Comparison of ENCODE assay signal across 20 cellular contexts in the genomic region with DNA sequence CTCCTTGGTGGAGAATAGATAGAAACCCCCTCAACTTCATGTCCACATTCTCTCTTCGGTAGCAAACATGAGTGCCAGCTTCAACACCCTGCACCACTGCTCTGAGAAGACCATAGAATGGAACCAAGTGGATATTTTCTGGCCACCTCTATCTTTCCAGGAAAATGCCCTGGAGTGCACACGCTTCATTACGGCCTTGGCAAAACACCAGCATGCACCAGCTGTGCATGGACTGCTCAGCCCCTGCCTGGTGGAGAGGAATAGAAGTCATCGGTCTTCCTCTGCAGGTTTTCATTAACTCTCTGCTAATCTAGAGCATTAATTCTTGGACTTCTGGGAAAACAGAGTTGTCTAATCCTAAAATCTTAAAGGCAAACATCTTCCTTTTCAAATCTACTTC.
DNase-seq lines count a peak whose midpoint lies in the region; ATAC-seq and TF ChIP-seq lines count a peak whose summit lies in the region.
"Had no signal": no experiment of that assay in that cellular context is flagged by ENCODE, and none has a peak within 500 bp of the region (broad histone marks: within the 10 kb centered on the region; RNA-seq: fewer than 3 reads in every experiment).

No MANE protein-coding gene starts in this region.

- no peak overlapping the region for H3K4me3 ChIP-seq in mammary epithelial cell (replicated peaks in 1 of 3; ENCODE audit: insufficient read depth in 1 of 3, low read depth in 2 of 3, low read length in 3 of 3)
- H3K4me3 ChIP-seq: GM23338, tibial artery had no signal

- no peaks in the 10 kb centered on the region for H3K36me3 ChIP-seq in mammary epithelial cell (ENCODE audit: insufficient read depth, low read length)
- H3K36me3 ChIP-seq: tibial artery had no signal

- no peaks in the 10 kb centered on the region for H3K4me1 ChIP-seq in mammary epithelial cell (ENCODE audit: insufficient read depth, low read length)
- H3K4me1 ChIP-seq: tibial artery had no signal

- H3K27me3 ChIP-seq in mammary epithelial cell (ENCODE audit: insufficient read depth, low read length), result no peaks in the 10 kb centered on the region
- H3K27me3 ChIP-seq: tibial artery had no signal

- no peak for TF ChIP-seq CTCF in mammary epithelial cell (conservative IDR thresholded peaks at IDR 0.05 in 1 of 2, IDR thresholded peaks at IDR 0.05 in 1 of 2; ENCODE audit: extremely low read depth in 1 of 2, insufficient read depth in 1 of 2, low read depth in 1 of 2, low read length in 2 of 2)

- no peak overlapping the region for H2AFZ ChIP-seq in mammary epithelial cell (ENCODE audit: low read depth, low read length)
- H2AFZ ChIP-seq: GM23338 had no signal

- H3K27ac ChIP-seq in mammary epithelial cell (ENCODE audit: insufficient read depth, low read depth, low read length), result no peak overlapping the region
- H3K27ac ChIP-seq: 22Rv1, HL-60, tibial artery had no signal

- 36% methylated on average over 4 of the region's 4 CpGs for WGBS in mammary epithelial cell (ENCODE audit: low coverage, missing lambda C conversion rate)

- dilution Hi-C loops in mammary epithelial cell (cut with HindIII; ENCODE audit: low sequenced_read_pairs), result no loop called here

- peak; percentile 17 for DNase-seq in DMS53 (lab: John Stamatoyannopoulos, UW)
- DNase-seq in DMS53 treated with DMSO at 0.1 percent for 48 hours (lab: John Stamatoyannopoulos, UW; ENCODE audit: unreplicated experiment), result no peak
- peak; percentile 57 to 71 for DNase-seq in NCI-H2081 (lab: John Stamatoyannopoulos, UW)
- DNase-seq in astrocyte of the hippocampus (ENCODE audit: low read depth, low spot score), result peak; percentile 53
- DNase-seq in pons (ENCODE audit: low spot score), result peak; percentile 25
- DNase-seq in activated T-cell treated with anti-CD3 and anti-CD28 coated beads, Interleukin-2, amount 50 U/mL, for 1 hour, result no peak
- DNase-seq in mammary epithelial cell, result no peak
- DNase-seq: activated CD4-positive, alpha-beta T cell treated with anti-CD3 and anti-CD28 coated beads, Interleukin-2, amount 10 ng/mL, durations not matched to agents 7 days and 5 days; activated CD8-positive, alpha-beta memory T cell treated with anti-CD3 and anti-CD28 coated beads, Interleukin-2, amount 50 U/mL, for 4 hours; activated gamma-delta T cell; amniotic stem cell; DMS153; hippocampal formation; kidney glomerular epithelial cell; nephron progenitor cell; tibial artery had no signal

- H3K79me2 ChIP-seq in mammary epithelial cell (ENCODE audit: insufficient read depth, low read length), result no peaks in the 10 kb centered on the region

- no peaks in the 10 kb centered on the region for H4K20me1 ChIP-seq in mammary epithelial cell (ENCODE audit: insufficient read depth, low read length)

- H3K4me2 ChIP-seq in mammary epithelial cell (ENCODE audit: insufficient read depth, low read depth, low read length), result no peak overlapping the region
- H3K4me2 ChIP-seq: GM23338 had no signal

- H3K9ac ChIP-seq in mammary epithelial cell (ENCODE audit: insufficient read depth, low read length), result no peak overlapping the region

- in situ Hi-C loops in mammary epithelial cell (cut with MboI; ENCODE audit: low sequenced_read_pairs in 2 of 2), result no loop called here

- intact Hi-C loops in mammary epithelial cell (cut with micrococcal nuclease), result no loop called here

- CTCF ChIA-PET in mammary epithelial cell (lab: Charles Lee; ENCODE audit: low non-redundant PET), result no interaction called here

- no peaks in the 10 kb centered on the region for H3K9me3 ChIP-seq in mammary epithelial cell (replicated peaks; ENCODE audit: insufficient read depth, low read length)
- H3K9me3 ChIP-seq: tibial artery had no signal

- BruUV-seq in mammary epithelial cell (replicated peaks; lab: Mats Ljungman, UMichigan), result no TSS peak

- no peak for ATAC-seq in HG03108 (IDR thresholded peaks at IDR 0.05; ENCODE audit: unreplicated experiment)
- ATAC-seq: GM23338 had no signal

Comparison
In these comparisons a context has a peak if more than half of its experiments do, and no peak if none do; other contexts are left out.
1. DNase-seq: peak in DMS53 (single experiment), NCI-H2081 (2 of 2), astrocyte of the hippocampus (single experiment) and pons (single experiment); none in DMS53 treated with DMSO at 0.1 percent for 48 hours (single experiment), activated T-cell treated with anti-CD3 and anti-CD28 coated beads, Interleukin-2, amount 50 U/mL, for 1 hour (single experiment) and mammary epithelial cell (single experiment).